In genomic region chr14:105951399-105951798, GRCh38 we compare ENCODE assay signal across 25 cellular contexts.
"Had no signal": no experiment of that assay in that cellular context is flagged by ENCODE, and none has a peak within 500 bp of the region (broad histone marks: within the 10 kb centered on the region; RNA-seq: fewer than 3 reads in every experiment).

No MANE protein-coding gene starts in this region.

- H3K79me2 ChIP-seq: parathyroid adenoma had no signal

- H3K27ac ChIP-seq: neural progenitor cell, ovary, parathyroid adenoma, psoas muscle, right lobe of liver, sigmoid colon, suprapubic skin, testis, tibial artery, transverse colon, upper lobe of right lung, uterus had no signal

- H3K4me1 ChIP-seq: neural progenitor cell, parathyroid adenoma, psoas muscle, right lobe of liver, sigmoid colon, suprapubic skin, testis, tibial artery, transverse colon, upper lobe of right lung, uterus had no signal

- H3K36me3 ChIP-seq: neural progenitor cell, ovary, right lobe of liver, sigmoid colon, suprapubic skin, tibial artery, transverse colon, upper lobe of right lung, uterus had no signal

- H3K9ac ChIP-seq: neural progenitor cell, parathyroid adenoma had no signal

- H3K4me2 ChIP-seq: neural progenitor cell had no signal

- H3K27me3 ChIP-seq: neural progenitor cell, ovary, right lobe of liver, suprapubic skin, testis, transverse colon, upper lobe of right lung, uterus had no signal

- H2AFZ ChIP-seq: neural progenitor cell, parathyroid adenoma had no signal

- DNase-seq: naive thymus-derived CD8-positive, alpha-beta T cell; occipital lobe; ovary; posterior cingulate gyrus; psoas muscle; right cardiac atrium; right lobe of liver; sigmoid colon; small intestine; stimulated activated CD4-positive, alpha-beta T cell treated with anti-CD3 and anti-CD28 coated beads, Interleukin-15, amount 100 ng/mL, for 24 hours; stimulated activated CD4-positive, alpha-beta T cell treated with anti-CD3 and anti-CD28 coated beads, Interleukin-2, amount 100 ng/mL, for 24 hours; stimulated activated CD4-positive, alpha-beta T cell treated with anti-CD3 and anti-CD28 coated beads, Interleukin-2, amount 100 ng/mL, for 48 hours; stimulated activated CD4-positive, alpha-beta T cell treated with anti-CD3 and anti-CD28 coated beads, Interleukin-4, amount 100 ng/mL, for 24 hours; stimulated activated naive CD4-positive, alpha-beta T cell; stimulated activated naive CD8-positive, alpha-beta T cell treated with anti-CD3 and anti-CD28 coated beads, Interleukin-15, amount 100 ng/mL, for 72 hours; stimulated activated naive CD8-positive, alpha-beta T cell treated with anti-CD3 and anti-CD28 coated beads, Interleukin-15, Interleukin-2, amounts not matched to agents 100 U/mL and 50 U/mL, for 24 hours; substantia nigra; testis; tibial artery; transverse colon; upper lobe of right lung; uterus had no signal

- H3K4me3 ChIP-seq: neural progenitor cell, ovary, psoas muscle, right lobe of liver, sigmoid colon, suprapubic skin, testis, tibial artery, transverse colon, upper lobe of right lung, uterus had no signal

- H3K9me3 ChIP-seq: ovary, psoas muscle, right lobe of liver, sigmoid colon, suprapubic skin, testis, tibial artery, transverse colon, upper lobe of right lung, uterus had no signal
